2 cellular contexts compared by ENCODE assay signal in the genomic region with DNA sequence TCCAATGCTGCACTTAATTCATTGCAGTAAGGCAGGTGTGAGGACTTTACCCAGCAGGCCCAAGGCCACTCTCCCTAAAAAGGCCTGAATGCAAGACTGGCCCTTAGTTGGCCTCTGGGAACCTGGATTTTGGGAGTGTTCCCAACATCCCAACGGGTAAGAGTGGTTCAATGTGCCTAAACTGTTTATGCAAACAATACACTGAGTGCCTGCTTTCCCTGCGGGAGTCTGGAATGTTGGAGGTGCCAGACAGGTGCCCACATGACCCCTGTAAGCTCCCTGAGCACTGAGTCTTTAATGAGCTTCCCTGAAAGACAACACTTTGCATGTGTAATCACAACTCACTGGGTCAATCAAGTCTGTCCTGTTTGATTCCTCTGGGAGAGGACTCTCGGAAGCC.
A peak's percentile ranks its signal among the peaks of the same experiment; 100 is the strongest.
TF ChIP-seq lines count a peak whose summit lies in the region.

No MANE protein-coding gene starts in this region.

TF ChIP-seq in WTC11, 78 proteins besides CTCF, POLR2A, EP300 and RAD21 (continued from another document):
- TF ChIP-seq ZNF317 (CRISPR knock-in tag; IDR thresholded peaks at IDR 0.05; ENCODE audit: borderline replicate concordance, low read depth) (no peak), KAT7 (CRISPR knock-in tag; IDR thresholded peaks at IDR 0.05; ENCODE audit: borderline replicate concordance) (no peak), AR (CRISPR knock-in tag; IDR thresholded peaks at IDR 0.05) (no peak)

TF ChIP-seq in liver, 16 proteins besides CTCF, POLR2A, EP300 and RAD21 (continued from another document):
- peak; percentile 71 for TF ChIP-seq ZBTB33 (IDR thresholded peaks at IDR 0.05)
